In the genomic region with DNA sequence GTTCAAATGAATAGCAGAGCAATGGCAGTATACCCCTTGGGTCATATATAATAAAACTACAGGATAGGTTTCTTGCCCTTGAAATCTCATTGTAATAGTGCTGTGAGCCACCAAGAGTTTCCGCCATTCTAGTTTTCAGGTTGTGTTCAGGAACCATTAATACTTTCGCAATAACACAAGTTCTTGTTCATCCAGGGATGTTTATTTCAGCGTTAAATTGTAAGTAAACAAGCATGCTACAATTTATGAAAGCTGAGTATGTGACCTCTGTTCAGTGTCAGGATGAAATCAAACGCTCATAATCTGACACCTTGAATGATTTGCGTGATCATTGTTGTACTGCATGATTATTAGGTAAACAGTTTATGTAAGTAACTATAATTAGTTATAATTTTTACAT, we compare ENCODE assay signal across 16 cellular contexts. TPM values are rescaled to one million over a fixed set of nuclear protein-coding genes. Genes with fewer than 3 reads are reported as not detected.
A peak's percentile ranks its signal among the peaks of the same experiment; 100 is the strongest.
DNase-seq lines count a peak whose midpoint lies in the region; ATAC-seq, FAIRE-seq and TF ChIP-seq lines count a peak whose summit lies in the region.
"Had no signal": no experiment of that assay in that cellular context is flagged by ENCODE, and none has a peak within 500 bp of the region (broad histone marks: within the 10 kb centered on the region; RNA-seq: fewer than 3 reads in every experiment).

No MANE protein-coding gene starts in this region.

- peaks cover 38% of the 10 kb centered on the region for H3K79me2 ChIP-seq in HepG2 (ENCODE audit: insufficient read depth, low read length)
- H3K79me2 ChIP-seq in PC-9 (ENCODE audit: low read depth) = peaks cover 73% of the 10 kb centered on the region

- TF ChIP-seq EP300 in HepG2 (IDR thresholded peaks at IDR 0.05; ENCODE audit: low read depth in 2 of 2, low read length in 2 of 2) = no peak
- TF ChIP-seq EP300 in HepG2 (CRISPR knock-in tag; IDR thresholded peaks at IDR 0.05; ENCODE audit: borderline replicate concordance) = no peak
- no peak for TF ChIP-seq EP300 in suprapubic skin (IDR thresholded peaks at IDR 0.05)

- POLR2A ChIA-PET in HepG2 (lab: Yijun Ruan, JAX) = no interaction called here
- POLR2A ChIA-PET in PC-9 (lab: Charles Lee; ENCODE audit: unreplicated experiment) = no interaction called here

- H3K4me1 Mint-ChIP-seq in nephron = peaks cover 27% of the 10 kb centered on the region

- H3K27me3 ChIP-seq in HepG2 (ENCODE audit: control insufficient read depth in 1 of 2, insufficient read depth in 2 of 2, low read length in 2 of 2) (no peaks in the 10 kb centered on the region), right lobe of liver (no peaks in the 10 kb centered on the region), PC-9 (ENCODE audit: insufficient read depth, low read depth) (no peaks in the 10 kb centered on the region), suprapubic skin (no peaks in the 10 kb centered on the region)

- no peaks in the 10 kb centered on the region for H3K9me2 ChIP-seq in PC-9 (ENCODE audit: insufficient read depth)

- TF ChIP-seq RAD21 in HepG2 (CRISPR knock-in tag; IDR thresholded peaks at IDR 0.05) = no peak

- H3K9me3 ChIP-seq in HepG2 (ENCODE audit: low read length) (no peaks in the 10 kb centered on the region), right lobe of liver (no peaks in the 10 kb centered on the region), PC-9 (ENCODE audit: insufficient read depth, low read depth) (no peaks in the 10 kb centered on the region), suprapubic skin (no peaks in the 10 kb centered on the region)
- H3K9me3 ChIP-seq: Caco-2 had no signal

- no peak for TF ChIP-seq POLR2A in HepG2 (IDR thresholded peaks at IDR 0.05; ENCODE audit: insufficient read depth in 1 of 2, low read depth in 2 of 2, low read length in 2 of 2)
- TF ChIP-seq POLR2A in right lobe of liver (IDR thresholded peaks at IDR 0.05) = no peak
- TF ChIP-seq POLR2A in suprapubic skin (IDR thresholded peaks at IDR 0.05) = no peak

- no peak overlapping the region for H3K4me3 Mint-ChIP-seq in nephron

- H3K27me3 Mint-ChIP-seq in nephron (ENCODE audit: low read depth) = no peaks in the 10 kb centered on the region

- H3K27ac ChIP-seq in HepG2 (ENCODE audit: extremely low read length, insufficient read depth, low read length) (no peak overlapping the region), right lobe of liver (no peak overlapping the region), PC-9 (no peak overlapping the region), suprapubic skin (no peak overlapping the region)
- H3K27ac ChIP-seq: C4-2B, GM23248 had no signal

- 87% methylated on average over 5 of the region's 5 CpGs for WGBS in HepG2 (ENCODE audit: low lambda C conversion rate)
- 76% methylated on average over 5 of the region's 5 CpGs for WGBS in right lobe of liver (ENCODE audit: insufficient coverage, low coverage, low lambda C conversion rate, missing lambda C conversion rate)
- WGBS in suprapubic skin = 88% methylated on average over 5 of the region's 5 CpGs

- intact Hi-C loops in HepG2 (cut with micrococcal nuclease; ENCODE audit: unreplicated experiment) (no loop called here), right lobe of liver (cut with DNase I) (no loop called here), PC-9 (cut with micrococcal nuclease; ENCODE audit: unreplicated experiment) (no loop called here)

- DNase-seq in HepG2 (ENCODE audit: low spot score) (no peak), right lobe of liver (no peak), PC-9 (peak in 1 of 2 experiments; percentile 60), suprapubic skin (ENCODE audit: low spot score in 2 of 2) (no peak)
- DNase-seq: 8988T; ACHN; Caco-2; CD8-positive, alpha-beta memory T cell; GF-D8; GM23248 had no signal

- TF ChIP-seq CTCF in HepG2 (CRISPR knock-in tag; IDR thresholded peaks at IDR 0.05) = no peak
- TF ChIP-seq CTCF in right lobe of liver (IDR thresholded peaks at IDR 0.05) = no peak
- no peak for TF ChIP-seq CTCF in PC-9 (conservative IDR thresholded peaks at IDR 0.05)
- TF ChIP-seq CTCF in nephron (IDR thresholded peaks at IDR 0.05; ENCODE audit: unreplicated experiment in 3 of 3) = no peak
- no peak for TF ChIP-seq CTCF in suprapubic skin (IDR thresholded peaks at IDR 0.05)

- H3K4me3 ChIP-seq in HepG2 (replicated peaks in 1 of 3; ENCODE audit: insufficient read depth in 1 of 3, low read depth in 2 of 3, low read length in 3 of 3) = no peak overlapping the region
- H3K4me3 ChIP-seq in right lobe of liver = no peak overlapping the region
- H3K4me3 ChIP-seq in PC-9 = no peak overlapping the region
- no peak overlapping the region for H3K4me3 ChIP-seq in suprapubic skin
- H3K4me3 ChIP-seq: GM23248 had no signal

- BruUV-seq in HepG2 (replicated peaks; lab: Mats Ljungman, UMichigan) (no TSS peak), PC-9 (replicated peaks; lab: Mats Ljungman, UMichigan) (no TSS peak)

- H3K4me2 ChIP-seq in HepG2 (ENCODE audit: low read depth, low read length) (no peak overlapping the region), PC-9 (peak overlapping the region; percentile 5; the same call in 1 of the 2 replicates)

- H3F3A ChIP-seq in PC-9 (ENCODE audit: insufficient read depth, low read depth) = peaks cover 20% of the 10 kb centered on the region; the same call in 1 of the 2 replicates

- H3K9me3 Mint-ChIP-seq in nephron = no peaks in the 10 kb centered on the region
- H3K9me3 Mint-ChIP-seq: CD8-positive, alpha-beta memory T cell; IgD-negative memory B cell had no signal

- H3K9ac ChIP-seq in HepG2 (ENCODE audit: insufficient read depth, low read depth, low read length) = no peak overlapping the region
- H3K9ac ChIP-seq: GM23248 had no signal

- in situ Hi-C loops in HepG2 (cut with HindIII; ENCODE audit: extremely low pct_ligation_motif_present, low pct_unique_long_range_greater_than_20kb) = no loop called here

- H4K20me1 ChIP-seq in HepG2 (ENCODE audit: insufficient read depth, low read length) (no peaks in the 10 kb centered on the region), PC-9 (ENCODE audit: insufficient read depth) (peaks cover 27% of the 10 kb centered on the region)

- H3K27ac Mint-ChIP-seq in nephron = peak overlapping the region; percentile 82 to 93 (median 90)
- H3K27ac Mint-ChIP-seq: IgD-negative memory B cell had no signal

- H3K36me3 ChIP-seq in HepG2 (replicated peaks in 1 of 2; ENCODE audit: control insufficient read depth in 1 of 2, insufficient read depth in 2 of 2, low read length in 2 of 2) (no peaks in the 10 kb centered on the region; a peak in 1 of 5 replicates), right lobe of liver (no peaks in the 10 kb centered on the region), PC-9 (ENCODE audit: low read depth) (no peaks in the 10 kb centered on the region), suprapubic skin (no peaks in the 10 kb centered on the region)

- H3K4me1 ChIP-seq in HepG2 (ENCODE audit: insufficient read depth, low read length) (peaks cover 16% of the 10 kb centered on the region), right lobe of liver (no peaks in the 10 kb centered on the region), PC-9 (replicated peaks; ENCODE audit: insufficient read depth) (peaks cover 23% of the 10 kb centered on the region), suprapubic skin (peaks cover 4% of the 10 kb centered on the region)

- H3K36me3 Mint-ChIP-seq in nephron (ENCODE audit: low read depth) = no peaks in the 10 kb centered on the region
- H3K36me3 Mint-ChIP-seq: CD8-positive, alpha-beta memory T cell; IgD-negative memory B cell had no signal

- no peak for FAIRE-seq in HepG2 (lab: Jason Lieb, UNC)

- H2AFZ ChIP-seq in HepG2 (ENCODE audit: low read length) (no peak overlapping the region), PC-9 (no peak overlapping the region)
- H2AFZ ChIP-seq: GM23248 had no signal

- ATAC-seq in HepG2 (no peak), right lobe of liver (no peak), HG02678 (IDR thresholded peaks at IDR 0.05; ENCODE audit: unreplicated experiment) (no peak), HG02763 (IDR thresholded peaks at IDR 0.05; ENCODE audit: unreplicated experiment) (no peak)
- ATAC-seq: HCT116 had no signal

- CTCF ChIA-PET in HepG2 (lab: Yijun Ruan, JAX; ENCODE audit: low intra/inter-chr PET ratio, low total read pairs) (no interaction called here), PC-9 (lab: Charles Lee) (no interaction called here)

RNA-seq across cellular contexts. Expression of a gene that starts 22.8 kb away (rescaled TPM):
- total RNA-seq in HepG2 (2016; rRNA removed; fragmentation: Illumina TruSeq; extraction: Trizol) (14.5 and 15.1 TPM in 2 replicates), right lobe of liver (10 to 100 TPM in 4 of 6 experiments, 1 to 10 TPM in 2; 6.7 to 17.4 (median 10.5) TPM), PC-9 (2021) (22.6 and 28.5 TPM in 2 replicates), suprapubic skin (10 to 100 TPM; 24.7 to 34.6 (median 30.5) TPM)
- total RNA-seq in HepG2 (2016; cell fraction: cytosol; rRNA removed; fragmentation: Illumina TruSeq; extraction: Trizol; ENCODE audit: low read depth) = 1.8 and 2.1 TPM in 2 replicates
- total RNA-seq in HepG2 (2016; cell fraction: insoluble cytoplasmic fraction; rRNA removed; fragmentation: Illumina TruSeq; extraction: Trizol) = 11.8 and 14.7 TPM in 2 replicates
- total RNA-seq in HepG2 (2016; cell fraction: membrane; rRNA removed; fragmentation: Illumina TruSeq; extraction: Trizol) = 5.1 and 5.2 TPM in 2 replicates
- 12.6 and 14.4 TPM in 2 replicates for total RNA-seq in HepG2 (2016; cell fraction: nucleus; rRNA removed; fragmentation: Illumina TruSeq; extraction: Trizol)
- polyA plus RNA-seq in HepG2 (2011; rRNA removed) = 7.2 and 8.2 TPM in 2 replicates
- 3.6 and 4.0 TPM in 2 replicates for polyA plus RNA-seq in HepG2 (2011; cell fraction: cytosol; rRNA removed)
- 15.9 and 18.1 TPM in 2 replicates for polyA plus RNA-seq in HepG2 (2011; cell fraction: nucleus; rRNA removed)
- 10.9 and 11.3 TPM in 2 replicates for polyA plus RNA-seq in HepG2 (2012)
- polyA plus RNA-seq in HepG2 (2016; cell fraction: cytosol; fragmentation: Illumina TruSeq; extraction: Trizol; ENCODE audit: low read depth) = 0.49 and 0.55 TPM in 2 replicates
- polyA plus RNA-seq in HepG2 (2016; cell fraction: insoluble cytoplasmic fraction; fragmentation: Illumina TruSeq; extraction: Trizol; ENCODE audit: low read depth) = 7.8 and 11.0 TPM in 2 replicates
- polyA plus RNA-seq in HepG2 (2016; cell fraction: membrane; fragmentation: Illumina TruSeq; extraction: Trizol; ENCODE audit: low read depth) = 1.5 and 2.0 TPM in 2 replicates
- polyA plus RNA-seq in HepG2 (2016; cell fraction: nucleus; fragmentation: Illumina TruSeq; extraction: Trizol; ENCODE audit: insufficient read depth, low read depth) = 16.3 and 18.8 TPM in 2 replicates
- 16.7 and 18.1 TPM in 2 replicates for polyA minus RNA-seq in HepG2 (2011; rRNA and poly(A)+ RNA removed; ENCODE audit: low replicate concordance)
- polyA minus RNA-seq in HepG2 (2011; cell fraction: cytosol; rRNA and poly(A)+ RNA removed) = 6.1 and 8.1 TPM in 2 replicates
- polyA minus RNA-seq in HepG2 (2011; cell fraction: nucleus; rRNA and poly(A)+ RNA removed) = 13.3 and 13.8 TPM in 2 replicates

RNA-seq across cellular contexts. Expression of a gene that starts 24.0 kb away (rescaled TPM):
- total RNA-seq in HepG2 (2016; rRNA removed; fragmentation: Illumina TruSeq; extraction: Trizol) (73.6 and 94.9 TPM in 2 replicates), right lobe of liver (10 to 100 TPM in 3 of 6 experiments, 1 to 10 TPM in 3; 8.9 to 13.4 (median 10.3) TPM), PC-9 (2021) (26.7 and 27.2 TPM in 2 replicates), suprapubic skin (10 to 100 TPM; 16.9 to 33.9 (median 26.4) TPM)
- 15.2 and 17.0 TPM in 2 replicates for total RNA-seq in HepG2 (2016; cell fraction: cytosol; rRNA removed; fragmentation: Illumina TruSeq; extraction: Trizol; ENCODE audit: low read depth)
- total RNA-seq in HepG2 (2016; cell fraction: insoluble cytoplasmic fraction; rRNA removed; fragmentation: Illumina TruSeq; extraction: Trizol) = 76.1 and 101 TPM in 2 replicates
- total RNA-seq in HepG2 (2016; cell fraction: membrane; rRNA removed; fragmentation: Illumina TruSeq; extraction: Trizol) = 48.5 and 59.3 TPM in 2 replicates
- total RNA-seq in HepG2 (2016; cell fraction: nucleus; rRNA removed; fragmentation: Illumina TruSeq; extraction: Trizol) = 26.5 and 29.8 TPM in 2 replicates
- polyA plus RNA-seq in HepG2 (2011; rRNA removed) = 29.5 and 35.4 TPM in 2 replicates
- polyA plus RNA-seq in HepG2 (2011; cell fraction: cytosol; rRNA removed) = 19.6 and 30.9 TPM in 2 replicates
- polyA plus RNA-seq in HepG2 (2011; cell fraction: nucleus; rRNA removed) = 15.0 and 19.9 TPM in 2 replicates
- polyA plus RNA-seq in HepG2 (2012) = 25.1 and 34.4 TPM in 2 replicates
- polyA plus RNA-seq in HepG2 (2016; cell fraction: cytosol; fragmentation: Illumina TruSeq; extraction: Trizol; ENCODE audit: low read depth) = 17.3 and 17.5 TPM in 2 replicates
- 93.7 and 105 TPM in 2 replicates for polyA plus RNA-seq in HepG2 (2016; cell fraction: insoluble cytoplasmic fraction; fragmentation: Illumina TruSeq; extraction: Trizol; ENCODE audit: low read depth)
- polyA plus RNA-seq in HepG2 (2016; cell fraction: membrane; fragmentation: Illumina TruSeq; extraction: Trizol; ENCODE audit: low read depth) = 40.2 and 43.7 TPM in 2 replicates
- polyA plus RNA-seq in HepG2 (2016; cell fraction: nucleus; fragmentation: Illumina TruSeq; extraction: Trizol; ENCODE audit: insufficient read depth, low read depth) = 53.1 and 56.0 TPM in 2 replicates
- polyA minus RNA-seq in HepG2 (2011; rRNA and poly(A)+ RNA removed; ENCODE audit: low replicate concordance) = 10.4 and 14.8 TPM in 2 replicates
- 9.6 and 10.0 TPM in 2 replicates for polyA minus RNA-seq in HepG2 (2011; cell fraction: cytosol; rRNA and poly(A)+ RNA removed)
- polyA minus RNA-seq in HepG2 (2011; cell fraction: nucleus; rRNA and poly(A)+ RNA removed) = 11.2 and 13.4 TPM in 2 replicates
